ENCODE assay signal across 14 cellular contexts in the genomic region with DNA sequence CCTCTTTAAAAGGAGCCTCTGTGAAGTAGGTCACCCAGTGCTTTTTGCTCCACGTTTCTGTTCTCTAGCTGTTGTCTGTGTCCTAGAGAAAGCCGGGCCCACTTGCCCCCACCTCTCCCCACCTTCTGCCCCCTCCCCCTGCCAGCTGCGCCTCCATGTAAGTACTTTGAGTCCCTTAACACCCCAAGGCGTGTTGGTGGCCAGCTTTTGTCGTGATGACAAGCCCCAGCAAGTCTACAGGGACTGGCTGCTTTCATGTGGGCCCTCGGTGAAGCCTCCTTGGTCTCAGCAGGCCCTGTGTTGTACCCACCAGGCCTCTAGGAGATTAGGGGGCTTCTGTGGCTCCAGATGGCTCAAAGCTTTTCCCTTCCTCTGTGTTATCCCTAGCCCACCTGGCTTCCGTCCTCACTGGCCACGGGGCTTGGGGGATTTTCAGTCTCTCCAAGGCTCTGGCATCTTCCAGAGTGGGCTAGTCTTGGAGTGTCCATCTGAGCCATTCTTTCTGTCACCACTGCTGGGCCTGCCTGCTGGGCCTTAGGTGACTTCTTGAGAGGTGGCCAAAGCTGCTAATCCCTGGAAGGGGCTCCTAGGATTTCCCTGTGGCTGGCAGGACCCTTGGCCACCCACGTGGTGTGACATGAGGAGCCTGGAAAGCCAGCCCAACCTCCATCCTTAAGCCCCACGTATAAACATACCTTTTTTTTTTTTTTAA. TPM values are rescaled to one million over a fixed set of nuclear protein-coding genes. Genes with fewer than 3 reads are reported as not detected.
A peak's percentile ranks its signal among the peaks of the same experiment; 100 is the strongest.
DNase-seq lines count a peak whose midpoint lies in the region; ATAC-seq, FAIRE-seq and TF ChIP-seq lines count a peak whose summit lies in the region.
"Had no signal": no experiment of that assay in that cellular context is flagged by ENCODE, and none has a peak within 500 bp of the region (broad histone marks: within the 10 kb centered on the region; RNA-seq: fewer than 3 reads in every experiment).

No MANE protein-coding gene starts in this region.

- intact Hi-C loops in heart left ventricle (cut with DNase I) (no loop called here), cardiac septum (cut with DNase I) (no loop called here), pancreas (cut with DNase I) (no loop called here), transverse colon (cut with DNase I; ENCODE audit: low total_unique reads) (loop anchor here (1.0 kb wide), 1 partner anchor 33 kb away; no protein-coding TSS in a partner anchor)

- no peak for TF ChIP-seq CTCF in heart left ventricle (IDR thresholded peaks at IDR 0.05)
- TF ChIP-seq CTCF in gastroesophageal sphincter (IDR thresholded peaks at IDR 0.05), result no peak
- no peak for TF ChIP-seq CTCF in pancreas (IDR thresholded peaks at IDR 0.05)
- TF ChIP-seq CTCF in transverse colon (IDR thresholded peaks at IDR 0.05), result no peak

- no peak for FAIRE-seq in pancreas (lab: Jason Lieb, UNC)
- FAIRE-seq: A204.1 had no signal

- TF ChIP-seq POLR2A in heart left ventricle (IDR thresholded peaks at IDR 0.05) (no peak), gastroesophageal sphincter (IDR thresholded peaks at IDR 0.05) (no peak), transverse colon (IDR thresholded peaks at IDR 0.05) (no peak)

- ATAC-seq in heart left ventricle (no peak), gastroesophageal sphincter (no peak), pancreas (no peak), HG03039 (IDR thresholded peaks at IDR 0.05; ENCODE audit: unreplicated experiment) (no peak)
- ATAC-seq: effector memory CD8-positive, alpha-beta T cell had no signal

- in situ Hi-C loops in transverse colon (cut with MboI; ENCODE audit: low pct_ligation_motif_present in 1 of 4, low pct_unique_long_range_greater_than_20kb in 1 of 4, low sequenced_read_pairs in 3 of 4), result no loop called here

- DNase-seq in heart left ventricle (no peak), cardiac septum (ENCODE audit: low spot score) (no peak), pancreas (no peak), transverse colon (no peak), NCI-H1048 (lab: John Stamatoyannopoulos, UW) (no peak)
- no peak for DNase-seq in stimulated activated CD4-positive, alpha-beta T cell treated with anti-CD3 and anti-CD28 coated beads, Interleukin-1b, Interleukin-23, amount 100 ng/mL, for 48 hours
- DNase-seq: effector memory CD8-positive, alpha-beta T cell; head of caudate nucleus; NCI-H1694 treated with DMSO at 0.1 percent for 48 hours; NCI-H774 had no signal

- TF ChIP-seq EP300 in gastroesophageal sphincter (IDR thresholded peaks at IDR 0.05) (no peak), transverse colon (IDR thresholded peaks at IDR 0.05; ENCODE audit: low read depth) (no peak)

- H3K4me1 ChIP-seq in heart left ventricle (peaks cover 24 to 100% (median 96%) of the 10 kb centered on the region in 12 donors), gastroesophageal sphincter (peaks cover 7 to 100% (median 76%) of the 10 kb centered on the region in 3 donors), pancreas (peaks cover 79 to 87% (median 83%) of the 10 kb centered on the region in 3 donors), transverse colon (peaks cover 66 to 90% (median 81%) of the 10 kb centered on the region in 4 donors)

- H3K4me3 ChIP-seq in heart left ventricle (no peak overlapping the region), gastroesophageal sphincter (no peak overlapping the region), pancreas (no peak overlapping the region), transverse colon (no peak overlapping the region)
- H3K4me3 ChIP-seq: SK-N-MC had no signal

- H3K9me3 ChIP-seq in heart left ventricle (no peaks in the 10 kb centered on the region), gastroesophageal sphincter (no peaks in the 10 kb centered on the region), pancreas (no peaks in the 10 kb centered on the region), transverse colon (no peaks in the 10 kb centered on the region)

- 49 to 67% (median 52%) methylated on average over 10 of the region's 10 CpGs for WGBS in heart left ventricle, 4 donors
- WGBS in gastroesophageal sphincter (ENCODE audit: low coverage in 1 of 2), 2 donors, result 8 to 44% methylated on average over 2 to 4 of the region's 10 CpGs
- WGBS in pancreas, 2 donors, result 46 to 55% methylated on average over 10 of the region's 10 CpGs
- WGBS in transverse colon (ENCODE audit: low coverage in 1 of 2), 2 donors, result 63 to 69% methylated on average over 3 to 10 of the region's 10 CpGs

- H3K27me3 ChIP-seq in heart left ventricle (no peaks in the 10 kb centered on the region), gastroesophageal sphincter (no peaks in the 10 kb centered on the region), pancreas (no peaks in the 10 kb centered on the region), transverse colon (no peaks in the 10 kb centered on the region)

- H3K27ac ChIP-seq in heart left ventricle (peak overlapping the region in 11 of 12 donors; percentile 6 to 92 (median 85)), gastroesophageal sphincter (peak overlapping the region in 3 of 4 donors; percentile 50 to 73 (median 56)), pancreas (peak overlapping the region; percentile 32 to 81 (median 64)), transverse colon (peak overlapping the region; percentile 70 to 92 (median 82))
- H3K27ac ChIP-seq: SK-N-MC had no signal

- no peaks in the 10 kb centered on the region for H3K36me3 ChIP-seq in heart left ventricle
- H3K36me3 ChIP-seq in gastroesophageal sphincter, result no peaks in the 10 kb centered on the region
- H3K36me3 ChIP-seq in pancreas, result no peaks in the 10 kb centered on the region
- no peaks in the 10 kb centered on the region for H3K36me3 ChIP-seq in transverse colon

RNA-seq across cellular contexts. Expression of a gene that starts 1.2 kb away (rescaled TPM):
- total RNA-seq in heart left ventricle, result 100 to 1,000 TPM in 2 of 9 donors, 10 to 100 TPM in 7; 50.2 to 156 (median 68.5) TPM
- 10 to 100 TPM; 32.1 to 53.5 TPM for polyA plus RNA-seq in heart left ventricle
- total RNA-seq in cardiac septum, result 67.6 TPM
- 100 to 1,000 TPM in 1 of 4 donors, 10 to 100 TPM in 3; 58.3 to 146 (median 72.1) TPM for total RNA-seq in gastroesophageal sphincter
- 10 to 100 TPM; 35.5 to 57.2 (median 41.0) TPM for total RNA-seq in pancreas
- polyA plus RNA-seq in pancreas, result 10 to 100 TPM in 1 of 2 donors, 1 to 10 TPM in 1; 9.9 to 20.2 TPM
- 100 to 1,000 TPM in 1 of 4 donors, 10 to 100 TPM in 3; 68.8 to 104 (median 96.4) TPM for total RNA-seq in transverse colon

RNA-seq across cellular contexts. Expression of a gene that starts 57.2 kb away (rescaled TPM):
- total RNA-seq in heart left ventricle (1,000 to 10,000 TPM; 1,031 to 1,428 (median 1,294) TPM), cardiac septum (852 TPM), gastroesophageal sphincter (1,000 to 10,000 TPM; 1,275 to 3,828 (median 2,502) TPM), pancreas (1,000 to 10,000 TPM; 1,164 to 1,840 (median 1,380) TPM), transverse colon (1,000 to 10,000 TPM; 1,179 to 2,387 (median 1,878) TPM)
- polyA plus RNA-seq in heart left ventricle (1,000 to 10,000 TPM; 1,822 to 3,474 TPM), pancreas (1,000 to 10,000 TPM; 2,004 to 2,138 TPM)
